In genomic region chr11:70522613-70523311, GRCh38 we compare ENCODE assay signal across 1 cellular context.
TF ChIP-seq lines count a peak whose summit lies in the region.

No MANE protein-coding gene starts in this region.

TF ChIP-seq in K562, 482 proteins besides CTCF, POLR2A, EP300 and RAD21:
- TF ChIP-seq ZNF639 (CRISPR knock-in tag; conservative IDR thresholded peaks at IDR 0.05 in 1 of 2, IDR thresholded peaks at IDR 0.05 in 1 of 2) (no peak), U2AF2 (optimal IDR thresholded peaks at IDR 0.05; ENCODE audit: low read depth, low read length) (no peak), PRMT5 (CRISPR knock-in tag; IDR thresholded peaks at IDR 0.05) (no peak), RERE (CRISPR knock-in tag; IDR thresholded peaks at IDR 0.05; ENCODE audit: borderline replicate concordance) (no peak)
TF ChIP-seq in K562: peak in this region for 0.
